ENCODE assay signal across 8 cellular contexts in genomic region chr12:95815635-95816212, GRCh38. TPM values are rescaled to one million over a fixed set of nuclear protein-coding genes. Genes with fewer than 3 reads are reported as not detected.
DNase-seq lines count a peak whose midpoint lies in the region; ATAC-seq and TF ChIP-seq lines count a peak whose summit lies in the region.

No MANE protein-coding gene starts in this region.

- H3K4me1 Mint-ChIP-seq in T-helper 17 cell: no peaks in the 10 kb centered on the region

- TF ChIP-seq POLR2A in heart left ventricle (IDR thresholded peaks at IDR 0.05) (no peak), tibial nerve (IDR thresholded peaks at IDR 0.05) (no peak)

- H3K79me2 ChIP-seq in MM.1S (ENCODE audit: low read length): no peaks in the 10 kb centered on the region

- WGBS in heart left ventricle, 4 donors: 50 to 56% (median 52%) methylated on average over 5 of the region's 5 CpGs
- WGBS in tibial nerve, 2 donors: 45 to 46% methylated on average over 5 of the region's 5 CpGs

- H3K27me3 ChIP-seq in MM.1S (replicated peaks; ENCODE audit: insufficient read depth, low read length) (no peaks in the 10 kb centered on the region), heart left ventricle (no peaks in the 10 kb centered on the region), tibial nerve (no peaks in the 10 kb centered on the region)

- peaks cover 12% of the 10 kb centered on the region for H3K27me3 Mint-ChIP-seq in T-helper 17 cell

- no peaks in the 10 kb centered on the region for H4K20me1 ChIP-seq in MM.1S (ENCODE audit: insufficient read depth, low read length)

- H3K4me1 ChIP-seq in MM.1S (ENCODE audit: low read length): no peaks in the 10 kb centered on the region
- H3K4me1 ChIP-seq in heart left ventricle: no peaks in the 10 kb centered on the region
- no peaks in the 10 kb centered on the region for H3K4me1 ChIP-seq in tibial nerve

- no peak overlapping the region for H2AFZ ChIP-seq in MM.1S (ENCODE audit: low read length)

- no peaks in the 10 kb centered on the region for H3F3A ChIP-seq in MM.1S (ENCODE audit: insufficient read depth, low read length)

- no peak overlapping the region for H3K4me3 Mint-ChIP-seq in T-helper 17 cell

- no peak overlapping the region for H3K27ac Mint-ChIP-seq in T-helper 17 cell
- H3K27ac Mint-ChIP-seq in activated naive CD4-positive, alpha-beta T cell treated with anti-CD3 and anti-CD28 coated beads, Interleukin-2, amount 50 U/mL, for 72 hours: no peak overlapping the region

- H3K9me3 Mint-ChIP-seq in activated naive CD4-positive, alpha-beta T cell treated with anti-CD3 and anti-CD28 coated beads, Interleukin-2, amount 50 U/mL, for 72 hours: no peaks in the 10 kb centered on the region

- H3K9me3 ChIP-seq in MM.1S (replicated peaks; ENCODE audit: insufficient read depth, low read length) (no peaks in the 10 kb centered on the region), T-helper 17 cell (ENCODE audit: control insufficient read depth, low read length, poor library complexity, severe bottlenecking) (no peaks in the 10 kb centered on the region), heart left ventricle (no peaks in the 10 kb centered on the region), tibial nerve (no peaks in the 10 kb centered on the region)

- no peaks in the 10 kb centered on the region for H3K9me2 ChIP-seq in MM.1S (replicated peaks; ENCODE audit: insufficient read depth, low read length)

- no peak for TF ChIP-seq EP300 in tibial nerve (IDR thresholded peaks at IDR 0.05)

- H3K36me3 Mint-ChIP-seq in T-helper 17 cell (ENCODE audit: low read depth): no peaks in the 10 kb centered on the region
- no peaks in the 10 kb centered on the region for H3K36me3 Mint-ChIP-seq in activated naive CD4-positive, alpha-beta T cell treated with anti-CD3 and anti-CD28 coated beads, Interleukin-2, amount 50 U/mL, for 72 hours

- DNase-seq in DMS53 (lab: John Stamatoyannopoulos, UW) (peak; percentile 69), MM.1S (peak; percentile 53), T-helper 17 cell (no peak), heart left ventricle (no peak), tibial nerve (ENCODE audit: low spot score in 2 of 2) (no peak), SK-N-DZ (ENCODE audit: low spot score) (no peak)
- no peak for DNase-seq in activated naive CD4-positive, alpha-beta T cell treated with anti-CD3 and anti-CD28 coated beads, Interleukin-2, amount 50 U/mL, for 72 hours (ENCODE audit: low spot score in 2 of 2)

- H3K4me3 ChIP-seq in MM.1S (ENCODE audit: low read length) (no peak overlapping the region), heart left ventricle (no peak overlapping the region), tibial nerve (no peak overlapping the region)

- ATAC-seq in T-helper 17 cell (peak; percentile 42), heart left ventricle (peak in 2 of 4 donors; percentile 59), GM21717 (IDR thresholded peaks at IDR 0.05; ENCODE audit: unreplicated experiment) (no peak)
- no peak for ATAC-seq in activated naive CD4-positive, alpha-beta T cell treated with anti-CD3 and anti-CD28 coated beads, Interleukin-2, amount 50 U/mL, for 72 hours

- TF ChIP-seq CTCF in MM.1S (IDR thresholded peaks at IDR 0.05; ENCODE audit: low read length) (peak; percentile 76), heart left ventricle (IDR thresholded peaks at IDR 0.05) (peak; percentile 57 to 86 (median 81)), tibial nerve (IDR thresholded peaks at IDR 0.05) (peak; percentile 54 to 84 (median 56))

- H3K27ac ChIP-seq in MM.1S (ENCODE audit: low read length) (no peak overlapping the region), heart left ventricle (no peak overlapping the region), tibial nerve (no peak overlapping the region)

- H3K4me2 ChIP-seq in MM.1S (ENCODE audit: low read depth, low read length): no peak overlapping the region

- H3K9ac ChIP-seq in MM.1S (ENCODE audit: low read length): no peak overlapping the region

- intact Hi-C loops in heart left ventricle (cut with DNase I): loop anchor here (1.0 to 2.0 kb wide), 4 partner anchors 193 to 233 kb away; no protein-coding TSS in a partner anchor

- H3K36me3 ChIP-seq in MM.1S (replicated peaks; ENCODE audit: insufficient read depth, low read length) (no peaks in the 10 kb centered on the region), heart left ventricle (no peaks in the 10 kb centered on the region), tibial nerve (no peaks in the 10 kb centered on the region)

RNA-seq across cellular contexts. Expression of gene NTN4, which starts 25.2 kb away (rescaled TPM):
- total RNA-seq in T-helper 17 cell (1 to 10 TPM; 4.8 to 7.6 TPM), heart left ventricle (100 to 1,000 TPM in 1 of 9 donors, 10 to 100 TPM in 8; 58.4 to 116 (median 71.5) TPM), tibial nerve (10 to 100 TPM; 30.8 to 50.6 (median 32.2) TPM)
- 10 to 100 TPM; 23.9 to 27.8 TPM for polyA plus RNA-seq in heart left ventricle
- total RNA-seq in activated naive CD4-positive, alpha-beta T cell treated with anti-CD3 and anti-CD28 coated beads, Interleukin-2, amount 50 U/mL, for 72 hours: not detected
- 0.14 TPM in 1 of 2 replicates, not detected in the other for polyA plus RNA-seq in SK-N-DZ (2014; cell fraction: cytosol; rRNA removed)
- polyA plus RNA-seq in SK-N-DZ (2014; cell fraction: nucleus; rRNA removed): 0.19 TPM in 1 of 2 replicates, not detected in the other

RNA-seq across cellular contexts. Expression of gene SNRPF, which starts 43.0 kb away (rescaled TPM):
- total RNA-seq in T-helper 17 cell (10 to 100 TPM; 30.2 to 43.0 TPM), heart left ventricle (10 to 100 TPM in 6 of 9 donors, 1 to 10 TPM in 3; 2.5 to 14.4 (median 11.0) TPM), tibial nerve (10 to 100 TPM in 1 of 4 donors, 1 to 10 TPM in 3; 6.6 to 12.9 (median 8.6) TPM)
- polyA plus RNA-seq in heart left ventricle: 10 to 100 TPM; 29.2 to 48.6 TPM
- 10 to 100 TPM; 43.9 to 56.2 TPM for total RNA-seq in activated naive CD4-positive, alpha-beta T cell treated with anti-CD3 and anti-CD28 coated beads, Interleukin-2, amount 50 U/mL, for 72 hours
- polyA plus RNA-seq in SK-N-DZ (2014; cell fraction: cytosol; rRNA removed): 23.3 and 23.5 TPM in 2 replicates
- polyA plus RNA-seq in SK-N-DZ (2014; cell fraction: nucleus; rRNA removed): 17.9 and 23.2 TPM in 2 replicates

Comparison
In these comparisons a context has a peak if more than half of its experiments do, and no peak if none do; other contexts are left out.
1. DNase-seq: peak in DMS53 (single experiment) and MM.1S (single experiment); none in T-helper 17 cell (0 of 3), heart left ventricle (0 of 5), tibial nerve (0 of 2), activated naive CD4-positive, alpha-beta T cell treated with anti-CD3 and anti-CD28 coated beads, Interleukin-2, amount 50 U/mL, for 72 hours (0 of 2) and SK-N-DZ (single experiment).
2. RNA of gene NTN4, which starts 25.2 kb away (total RNA-seq): 58.4 to 116 TPM in heart left ventricle, 30.8 to 50.6 TPM in tibial nerve and 4.8 to 7.6 TPM in T-helper 17 cell; not detected in activated naive CD4-positive, alpha-beta T cell treated with anti-CD3 and anti-CD28 coated beads, Interleukin-2, amount 50 U/mL, for 72 hours; every median in the first group is over 4 times any median in the second.
3. Peak in every context shown above with its lines, with median percentiles within 50 percentile points of each other: CTCF ChIP-seq.